Comparison of ENCODE assay signal across 21 cellular contexts in genomic region chr4:112377127-112377635, GRCh38.
DNase-seq lines count a peak whose midpoint lies in the region; ATAC-seq and TF ChIP-seq lines count a peak whose summit lies in the region.
"Had no signal": no experiment of that assay in that cellular context is flagged by ENCODE, and none has a peak within 500 bp of the region (broad histone marks: within the 10 kb centered on the region; RNA-seq: fewer than 3 reads in every experiment).

No MANE protein-coding gene starts in this region.

- intact Hi-C loops in right cardiac atrium (cut with DNase I), result no loop called here
- intact Hi-C loops in CD8-positive, alpha-beta T cell (cut with DNase I, micrococcal nuclease), result no loop called here

- WGBS in neuronal stem cell (ENCODE audit: extremely low coverage in 2 of 2, insufficient read length in 2 of 2, insufficient replicate concordance in 1 of 2), 2 donors, result no CpG with 5 or more reads among the region's 6 CpGs
- 62% methylated on average over 6 of the region's 6 CpGs for WGBS in right cardiac atrium

- H4K91ac ChIP-seq in neuronal stem cell (ENCODE audit: low read depth, low read length, poor library complexity), result no peak overlapping the region

- H3K4me2 ChIP-seq in neuronal stem cell (ENCODE audit: insufficient read depth, low read length, poor library complexity, severe bottlenecking), result no peak overlapping the region

- peaks cover 0 to 32% (median 0%) of the 10 kb centered on the region in 3 experiments for H3K27me3 ChIP-seq in neuronal stem cell (ENCODE audit: control insufficient read depth in 3 of 3, insufficient read depth in 3 of 3, low read depth in 1 of 3, low read length in 3 of 3)
- H3K27me3 ChIP-seq in right cardiac atrium (ENCODE audit: control insufficient read depth, insufficient read depth), result no peaks in the 10 kb centered on the region
- no peaks in the 10 kb centered on the region for H3K27me3 ChIP-seq in CD8-positive, alpha-beta T cell (ENCODE audit: insufficient read depth, low read length)
- H3K27me3 ChIP-seq: neutrophil, tibial nerve had no signal

- no peak for TF ChIP-seq CTCF in CD8-positive, alpha-beta T cell (IDR thresholded peaks at IDR 0.05)

- H3K36me3 Mint-ChIP-seq in CD8-positive, alpha-beta T cell, result peaks cover 38% of the 10 kb centered on the region

- H3K4me3 ChIP-seq in neuronal stem cell (ENCODE audit: low read length in 2 of 2) (no peak overlapping the region), right cardiac atrium (ENCODE audit: low read length) (no peak overlapping the region)
- no peak overlapping the region for H3K4me3 ChIP-seq in CD8-positive, alpha-beta T cell (ENCODE audit: low read depth, low read length)
- H3K4me3 ChIP-seq: dorsolateral prefrontal cortex, tibial nerve had no signal

- no peak overlapping the region for H2BK15ac ChIP-seq in neuronal stem cell (ENCODE audit: low read length)

- no peak overlapping the region for H2BK120ac ChIP-seq in neuronal stem cell (ENCODE audit: low read depth, low read length)

- POLR2A ChIA-PET in CD8-positive, alpha-beta T cell (lab: Charles Lee), result no interaction called here

- no peaks in the 10 kb centered on the region for H3K27me3 Mint-ChIP-seq in CD8-positive, alpha-beta T cell (ENCODE audit: low read depth)
- H3K27me3 Mint-ChIP-seq: activated naive CD8-positive, alpha-beta T cell treated with anti-CD3 and anti-CD28 coated beads, Interleukin-2, amount 50 U/mL, for 24 hours had no signal

- no peak for DNase-seq in neuronal stem cell (ENCODE audit: low spot score)
- DNase-seq in right cardiac atrium, result no peak
- no peak for DNase-seq in CD8-positive, alpha-beta T cell
- DNase-seq: activated CD8-positive, alpha-beta T cell treated with anti-CD3 and anti-CD28 coated beads, Interleukin-2, amount 10 ng/mL, durations not matched to agents 7 days and 5 days; activated gamma-delta T cell treated with Interleukin-2 at 50 U/mL for 16 hours; activated naive CD8-positive, alpha-beta T cell treated with anti-CD3 and anti-CD28 coated beads, Interleukin-2, amount 50 U/mL, for 24 hours; activated T-cell treated with anti-CD3 and anti-CD28 coated beads, Interleukin-2, amount 50 U/mL, for 1 hour; CD4-positive, CD25-positive, alpha-beta regulatory T cell; dorsolateral prefrontal cortex; kidney glomerular epithelial cell; MV-4-11; NCI-H510A treated with DMSO at 0.1 percent for 48 hours; SIG-M5; T-helper 1 cell had no signal

- no peak overlapping the region for H3K14ac ChIP-seq in neuronal stem cell (ENCODE audit: low read length)

- no peak overlapping the region for H3K18ac ChIP-seq in neuronal stem cell (ENCODE audit: low read length)

- no peak overlapping the region for H4K8ac ChIP-seq in neuronal stem cell (ENCODE audit: low read depth, low read length)

- H3K4me3 Mint-ChIP-seq in CD8-positive, alpha-beta T cell, result no peak overlapping the region
- H3K4me3 Mint-ChIP-seq: activated CD8-positive, alpha-beta T cell treated with anti-CD3 and anti-CD28 coated beads, Interleukin-2, amount 10 ng/mL, durations not matched to agents 7 days and 5 days; activated naive CD8-positive, alpha-beta T cell treated with anti-CD3 and anti-CD28 coated beads, Interleukin-2, amount 50 U/mL, for 24 hours; CD4-positive, CD25-positive, alpha-beta regulatory T cell had no signal

- CTCF ChIA-PET in CD8-positive, alpha-beta T cell (lab: Charles Lee), result no interaction called here

- H3K9me3 ChIP-seq in neuronal stem cell (replicated peaks in 1 of 2; ENCODE audit: control insufficient read depth in 2 of 2, insufficient read depth in 1 of 2, low read depth in 1 of 2, low read length in 2 of 2) (no peaks in the 10 kb centered on the region), right cardiac atrium (ENCODE audit: control insufficient read depth, low read length) (no peaks in the 10 kb centered on the region)
- H3K9me3 ChIP-seq in CD8-positive, alpha-beta T cell (ENCODE audit: low read length), result no peaks in the 10 kb centered on the region
- H3K9me3 ChIP-seq: neutrophil, tibial nerve had no signal

- no peaks in the 10 kb centered on the region for H3K36me3 ChIP-seq in neuronal stem cell (replicated peaks in 1 of 2; ENCODE audit: control insufficient read depth in 2 of 2, insufficient read depth in 2 of 2, low read length in 2 of 2)
- H3K36me3 ChIP-seq in CD8-positive, alpha-beta T cell (ENCODE audit: insufficient read depth, low read length), result no peaks in the 10 kb centered on the region

- no peak overlapping the region for H3K27ac Mint-ChIP-seq in CD8-positive, alpha-beta T cell
- H3K27ac Mint-ChIP-seq: activated CD8-positive, alpha-beta T cell treated with anti-CD3 and anti-CD28 coated beads, Interleukin-2, amount 10 ng/mL, durations not matched to agents 7 days and 5 days; activated naive CD8-positive, alpha-beta T cell treated with anti-CD3 and anti-CD28 coated beads, Interleukin-2, amount 50 U/mL, for 24 hours; progenitor cell of endocrine pancreas had no signal

- peak overlapping the region; percentile 60 for H3K27ac ChIP-seq in neuronal stem cell (replicated peaks; ENCODE audit: low read length)
- H3K27ac ChIP-seq in right cardiac atrium (ENCODE audit: low read length), result no peak overlapping the region
- H3K27ac ChIP-seq in CD8-positive, alpha-beta T cell (ENCODE audit: low read depth, low read length), result no peak overlapping the region
- H3K27ac ChIP-seq: dorsolateral prefrontal cortex, neutrophil, tibial nerve had no signal

- H2BK5ac ChIP-seq in neuronal stem cell (ENCODE audit: low read length), result no peak overlapping the region

- H3K23ac ChIP-seq in neuronal stem cell (ENCODE audit: low read depth, low read length, poor library complexity), result no peak overlapping the region

- no peak overlapping the region for H2AK5ac ChIP-seq in neuronal stem cell (ENCODE audit: low read depth, low read length)

- H3K4ac ChIP-seq in neuronal stem cell (ENCODE audit: low read length), result no peak overlapping the region

- no peaks in the 10 kb centered on the region for H3K9me3 Mint-ChIP-seq in CD8-positive, alpha-beta T cell
- H3K9me3 Mint-ChIP-seq: activated naive CD8-positive, alpha-beta T cell treated with anti-CD3 and anti-CD28 coated beads, Interleukin-2, amount 50 U/mL, for 24 hours had no signal

- H3K79me1 ChIP-seq in neuronal stem cell (ENCODE audit: low read depth, low read length), result no peaks in the 10 kb centered on the region

- no peak overlapping the region for H2BK12ac ChIP-seq in neuronal stem cell (ENCODE audit: low read length)

- peaks cover 0 to 20% of the 10 kb centered on the region in 2 donors for H3K4me1 ChIP-seq in neuronal stem cell (ENCODE audit: control insufficient read depth in 2 of 2, insufficient read depth in 1 of 2, low read depth in 1 of 2, low read length in 2 of 2)
- H3K4me1 ChIP-seq in right cardiac atrium (ENCODE audit: control insufficient read depth, insufficient read depth, low read length), result no peaks in the 10 kb centered on the region
- H3K4me1 ChIP-seq in CD8-positive, alpha-beta T cell (ENCODE audit: insufficient read depth, low read length), result no peaks in the 10 kb centered on the region

- H2AFZ ChIP-seq in neuronal stem cell (ENCODE audit: low read length), result no peak overlapping the region

- ATAC-seq in GM18508 (IDR thresholded peaks at IDR 0.05; ENCODE audit: insufficient read depth, unreplicated experiment) (peak; percentile 67), GM21723 (IDR thresholded peaks at IDR 0.05; ENCODE audit: unreplicated experiment) (peak; percentile 52), HG03432 (IDR thresholded peaks at IDR 0.05; ENCODE audit: unreplicated experiment) (peak; percentile 44), right cardiac atrium (no peak), HG03457 (IDR thresholded peaks at IDR 0.05; ENCODE audit: unreplicated experiment) (no peak)
- ATAC-seq in CD8-positive, alpha-beta T cell, result no peak
- ATAC-seq: activated CD8-positive, alpha-beta T cell treated with anti-CD3 and anti-CD28 coated beads, Interleukin-2, amount 10 ng/mL, durations not matched to agents 7 days and 5 days; activated naive CD8-positive, alpha-beta T cell treated with anti-CD3 and anti-CD28 coated beads, Interleukin-2, amount 50 U/mL, for 24 hours had no signal

- no peak overlapping the region for H3K9ac ChIP-seq in neuronal stem cell (ENCODE audit: low read depth, low read length, poor library complexity)

- no peaks in the 10 kb centered on the region for H3K4me1 Mint-ChIP-seq in CD8-positive, alpha-beta T cell (ENCODE audit: low read depth)

Comparison
In these comparisons a context has a peak if more than half of its experiments do, and no peak if none do; other contexts are left out.
1. ATAC-seq: peak in GM18508 (single experiment), GM21723 (single experiment) and HG03432 (single experiment); none in right cardiac atrium (0 of 2), CD8-positive, alpha-beta T cell (single experiment) and HG03457 (single experiment).